12 cellular contexts compared by ENCODE assay signal in genomic region chr10:13685885-13686284, GRCh38.
DNase-seq lines count a peak whose midpoint lies in the region; ATAC-seq, FAIRE-seq and TF ChIP-seq lines count a peak whose summit lies in the region.
"Had no signal": no experiment of that assay in that cellular context is flagged by ENCODE, and none has a peak within 500 bp of the region (broad histone marks: within the 10 kb centered on the region; RNA-seq: fewer than 3 reads in every experiment).

No MANE protein-coding gene starts in this region.

- H3K9me3 Mint-ChIP-seq in stimulated activated memory B cell treated with anti-CD40 and anti-IgM and Interleukin-4, amounts not matched to agents 10 μg/mL and 1 μg/mL and 100 μg/mL, for 72 hours, result no peaks in the 10 kb centered on the region
- no peaks in the 10 kb centered on the region for H3K9me3 Mint-ChIP-seq in activated T-helper 17 cell treated with anti-CD3 and anti-CD28 coated beads, Interleukin-2, amount 50 U/mL, for 72 hours

- H3K4me3 Mint-ChIP-seq in stimulated activated memory B cell treated with anti-CD40 and anti-IgM and Interleukin-4, amounts not matched to agents 10 μg/mL and 1 μg/mL and 100 μg/mL, for 72 hours, result no peak overlapping the region
- H3K4me3 Mint-ChIP-seq in activated T-helper 17 cell treated with anti-CD3 and anti-CD28 coated beads, Interleukin-2, amount 50 U/mL, for 72 hours, result no peak overlapping the region

- no peak overlapping the region for H3K4me2 ChIP-seq in HepG2 (ENCODE audit: low read depth, low read length)

- in situ Hi-C loops in HepG2 (cut with HindIII; ENCODE audit: extremely low pct_ligation_motif_present, low pct_unique_long_range_greater_than_20kb), result no loop called here

- no peaks in the 10 kb centered on the region for H4K20me1 ChIP-seq in HepG2 (ENCODE audit: insufficient read depth, low read length)

- 31% methylated on average over 5 of the region's 5 CpGs for WGBS in liver
- 63% methylated on average over 5 of the region's 5 CpGs for WGBS in HepG2 (ENCODE audit: low lambda C conversion rate)
- 35 to 56% (median 47%) methylated on average over 5 of the region's 5 CpGs for WGBS in heart left ventricle, 4 donors
- WGBS in psoas muscle, 3 donors, result 31 to 37% (median 32%) methylated on average over 5 of the region's 5 CpGs

- TF ChIP-seq POLR2A in HepG2 (IDR thresholded peaks at IDR 0.05; ENCODE audit: insufficient read depth in 1 of 2, low read depth in 2 of 2, low read length in 2 of 2), result no peak
- TF ChIP-seq POLR2A in heart left ventricle (IDR thresholded peaks at IDR 0.05), result no peak

- H3K27me3 ChIP-seq in liver (ENCODE audit: control insufficient read depth in 4 of 4, insufficient read depth in 4 of 4, low read length in 3 of 4), result no peaks in the 10 kb centered on the region
- H3K27me3 ChIP-seq in HepG2 (ENCODE audit: control insufficient read depth in 1 of 2, insufficient read depth in 2 of 2, low read length in 2 of 2), result no peaks in the 10 kb centered on the region
- H3K27me3 ChIP-seq in heart left ventricle, result no peaks in the 10 kb centered on the region
- H3K27me3 ChIP-seq in psoas muscle (ENCODE audit: insufficient read depth in 3 of 3, low read length in 2 of 3), result no peaks in the 10 kb centered on the region

- H3K9me3 ChIP-seq in liver (ENCODE audit: control insufficient read depth in 4 of 4, low read length in 3 of 4) (no peaks in the 10 kb centered on the region), HepG2 (ENCODE audit: low read length) (no peaks in the 10 kb centered on the region), heart left ventricle (no peaks in the 10 kb centered on the region), psoas muscle (no peaks in the 10 kb centered on the region), mucosa of descending colon (no peaks in the 10 kb centered on the region)

- peaks cover 2 to 7% (median 5%) of the 10 kb centered on the region in 4 donors for H3K36me3 ChIP-seq in liver (ENCODE audit: control insufficient read depth in 4 of 4, insufficient read depth in 3 of 4, low read depth in 1 of 4, low read length in 3 of 4)
- H3K36me3 ChIP-seq in HepG2 (replicated peaks in 1 of 2; ENCODE audit: control insufficient read depth in 1 of 2, insufficient read depth in 2 of 2, low read length in 2 of 2), result no peaks in the 10 kb centered on the region
- peaks cover 0 to 59% (median 34%) of the 10 kb centered on the region in 9 donors for H3K36me3 ChIP-seq in heart left ventricle
- H3K36me3 ChIP-seq in psoas muscle (ENCODE audit: insufficient read depth in 1 of 2, low read depth in 1 of 2), result peaks cover 0 to 6% of the 10 kb centered on the region in 2 donors
- no peaks in the 10 kb centered on the region for H3K36me3 ChIP-seq in mucosa of descending colon (ENCODE audit: low read depth)

- no peak overlapping the region for H2AFZ ChIP-seq in HepG2 (ENCODE audit: low read length)

- no peak overlapping the region for H3K27ac Mint-ChIP-seq in stimulated activated memory B cell treated with anti-CD40 and anti-IgM and Interleukin-4, amounts not matched to agents 10 μg/mL and 1 μg/mL and 100 μg/mL, for 72 hours
- H3K27ac Mint-ChIP-seq in activated T-helper 17 cell treated with anti-CD3 and anti-CD28 coated beads, Interleukin-2, amount 50 U/mL, for 72 hours, result no peak overlapping the region

- TF ChIP-seq RAD21 in liver (IDR thresholded peaks at IDR 0.05) (no peak), HepG2 (CRISPR knock-in tag; IDR thresholded peaks at IDR 0.05) (no peak)

- H3K9ac ChIP-seq in liver (ENCODE audit: low read depth in 1 of 2, low read length in 2 of 2), result no peak overlapping the region
- no peak overlapping the region for H3K9ac ChIP-seq in HepG2 (ENCODE audit: insufficient read depth, low read depth, low read length)

- POLR2A ChIA-PET in HepG2 (lab: Yijun Ruan, JAX), result no interaction called here

- TF ChIP-seq EP300 in HepG2 (IDR thresholded peaks at IDR 0.05; ENCODE audit: low read depth in 2 of 2, low read length in 2 of 2) (no peak), HepG2 (CRISPR knock-in tag; IDR thresholded peaks at IDR 0.05; ENCODE audit: borderline replicate concordance) (no peak)

- intact Hi-C loops in HepG2 (cut with micrococcal nuclease; ENCODE audit: unreplicated experiment) (no loop called here), heart left ventricle (cut with DNase I) (loop anchor here in 2 of 10 donors (1.0 to 2.0 kb wide), 2 partner anchors 13 to 21 kb away; no protein-coding TSS in a partner anchor), psoas muscle (cut with DNase I) (no loop called here), mucosa of descending colon (cut with DNase I, micrococcal nuclease) (no loop called here)

- ATAC-seq in HepG2 (no peak), heart left ventricle (peak; percentile 75 to 86 (median 85)), psoas muscle (peak in 3 of 4 donors; percentile 47 to 71 (median 70)), mucosa of descending colon (no peak), GM19463 (IDR thresholded peaks at IDR 0.05; ENCODE audit: unreplicated experiment) (no peak)
- no peak for ATAC-seq in stimulated activated memory B cell treated with anti-CD40 and anti-IgM and Interleukin-4, amounts not matched to agents 10 μg/mL and 1 μg/mL and 100 μg/mL, for 72 hours
- ATAC-seq in activated T-helper 17 cell treated with anti-CD3 and anti-CD28 coated beads, Interleukin-2, amount 50 U/mL, for 72 hours (replicated peaks), result no peak

- H3K27ac ChIP-seq in liver (ENCODE audit: low read depth in 1 of 2, low read length in 2 of 2), result peak overlapping the region in 1 of 2 donors; percentile 42
- no peak overlapping the region for H3K27ac ChIP-seq in HepG2 (ENCODE audit: extremely low read length, insufficient read depth, low read length)
- peak overlapping the region; percentile 69 to 95 (median 86) for H3K27ac ChIP-seq in heart left ventricle
- H3K27ac ChIP-seq in psoas muscle, result peak overlapping the region; percentile 64

- BruUV-seq in HepG2 (replicated peaks; lab: Mats Ljungman, UMichigan), result no TSS peak

- no peak for FAIRE-seq in HepG2 (lab: Jason Lieb, UNC)
- FAIRE-seq: A204.1 had no signal

- peaks cover 10% of the 10 kb centered on the region for H3K27me3 Mint-ChIP-seq in stimulated activated memory B cell treated with anti-CD40 and anti-IgM and Interleukin-4, amounts not matched to agents 10 μg/mL and 1 μg/mL and 100 μg/mL, for 72 hours
- H3K27me3 Mint-ChIP-seq in activated T-helper 17 cell treated with anti-CD3 and anti-CD28 coated beads, Interleukin-2, amount 50 U/mL, for 72 hours, result peaks cover 2% of the 10 kb centered on the region

- H3K4me1 ChIP-seq in liver (ENCODE audit: control insufficient read depth in 4 of 4, insufficient read depth in 4 of 4, low read length in 3 of 4) (peaks cover 2 to 32% (median 28%) of the 10 kb centered on the region in 4 donors), HepG2 (ENCODE audit: insufficient read depth, low read length) (peaks cover 4% of the 10 kb centered on the region), heart left ventricle (peaks cover 11 to 64% (median 45%) of the 10 kb centered on the region in 12 donors), psoas muscle (peaks cover 37% of the 10 kb centered on the region), mucosa of descending colon (ENCODE audit: low read depth) (no peaks in the 10 kb centered on the region)

- DNase-seq in HepG2 (ENCODE audit: low spot score), result no peak
- DNase-seq in heart left ventricle, result peak in 4 of 5 donors; percentile 60 to 82 (median 70)
- no peak for DNase-seq in psoas muscle
- DNase-seq in mucosa of descending colon, result no peak
- DNase-seq: activated T-cell treated with anti-CD3 and anti-CD28 coated beads, Interleukin-2, amount 50 U/mL, for 1 hour; KBM-7; NCI-H187 had no signal

- H3K36me3 Mint-ChIP-seq in stimulated activated memory B cell treated with anti-CD40 and anti-IgM and Interleukin-4, amounts not matched to agents 10 μg/mL and 1 μg/mL and 100 μg/mL, for 72 hours, result no peaks in the 10 kb centered on the region
- no peaks in the 10 kb centered on the region for H3K36me3 Mint-ChIP-seq in activated T-helper 17 cell treated with anti-CD3 and anti-CD28 coated beads, Interleukin-2, amount 50 U/mL, for 72 hours (ENCODE audit: low read depth)

- no peaks in the 10 kb centered on the region for H3K79me2 ChIP-seq in HepG2 (ENCODE audit: insufficient read depth, low read length)

- CTCF ChIA-PET in HepG2 (lab: Yijun Ruan, JAX; ENCODE audit: low intra/inter-chr PET ratio, low total read pairs), result no interaction called here

- H3K4me3 ChIP-seq in liver (ENCODE audit: low read depth in 1 of 3, low read length in 3 of 3) (no peak overlapping the region), HepG2 (replicated peaks in 1 of 3; ENCODE audit: insufficient read depth in 1 of 3, low read depth in 2 of 3, low read length in 3 of 3) (no peak overlapping the region), heart left ventricle (no peak overlapping the region), psoas muscle (no peak overlapping the region), mucosa of descending colon (no peak overlapping the region)

- TF ChIP-seq CTCF in liver (IDR thresholded peaks at IDR 0.05; ENCODE audit: low read depth, low read length, missing input control) (no peak), HepG2 (CRISPR knock-in tag; IDR thresholded peaks at IDR 0.05) (no peak), heart left ventricle (IDR thresholded peaks at IDR 0.05) (no peak), psoas muscle (IDR thresholded peaks at IDR 0.05) (no peak), mucosa of descending colon (IDR thresholded peaks at IDR 0.05) (no peak)

- peaks cover 9% of the 10 kb centered on the region for H3K4me1 Mint-ChIP-seq in stimulated activated memory B cell treated with anti-CD40 and anti-IgM and Interleukin-4, amounts not matched to agents 10 μg/mL and 1 μg/mL and 100 μg/mL, for 72 hours
- no peaks in the 10 kb centered on the region for H3K4me1 Mint-ChIP-seq in activated T-helper 17 cell treated with anti-CD3 and anti-CD28 coated beads, Interleukin-2, amount 50 U/mL, for 72 hours

TF ChIP-seq in liver, 16 proteins besides CTCF, POLR2A, EP300 and RAD21 (continues in another document):
- TF ChIP-seq HNF4A (conservative IDR thresholded peaks at IDR 0.05), result peak in 1 of 2 donors; percentile 10
- no peak for TF ChIP-seq FOXA1 (IDR thresholded peaks at IDR 0.05)
- TF ChIP-seq FOXA2 (IDR thresholded peaks at IDR 0.05), result no peak
- no peak for TF ChIP-seq EGR1 (IDR thresholded peaks at IDR 0.05; ENCODE audit: low read depth in 2 of 2)
- TF ChIP-seq YY1 (IDR thresholded peaks at IDR 0.05), result peak; percentile 3

TF ChIP-seq in HepG2, 621 proteins besides CTCF, POLR2A, EP300 and RAD21 (continues in another document):
- TF ChIP-seq GATAD2A (CRISPR knock-in tag; IDR thresholded peaks at IDR 0.05), result no peak
- TF ChIP-seq E2F1 (CRISPR knock-in tag; IDR thresholded peaks at IDR 0.05), result no peak
- TF ChIP-seq NFYC (CRISPR knock-in tag; IDR thresholded peaks at IDR 0.05), result no peak
- no peak for TF ChIP-seq ZNF547 (CRISPR knock-in tag; IDR thresholded peaks at IDR 0.05)

Comparison
In these comparisons a context has a peak if more than half of its experiments do, and no peak if none do; other contexts are left out.
1. ATAC-seq: peak in heart left ventricle (4 of 4) and psoas muscle (3 of 4); none in HepG2 (single experiment), mucosa of descending colon (single experiment), GM19463 (single experiment), stimulated activated memory B cell treated with anti-CD40 and anti-IgM and Interleukin-4, amounts not matched to agents 10 μg/mL and 1 μg/mL and 100 μg/mL, for 72 hours (single experiment) and activated T-helper 17 cell treated with anti-CD3 and anti-CD28 coated beads, Interleukin-2, amount 50 U/mL, for 72 hours (single experiment).
2. DNase-seq: peak in heart left ventricle (4 of 5); none in HepG2 (single experiment), psoas muscle (0 of 2) and mucosa of descending colon (0 of 3).